ENCODE assay signal across 25 cellular contexts in genomic region chr4:52529983-52530382, GRCh38.
"Had no signal": no experiment of that assay in that cellular context is flagged by ENCODE, and none has a peak within 500 bp of the region (broad histone marks: within the 10 kb centered on the region; RNA-seq: fewer than 3 reads in every experiment).

No MANE protein-coding gene starts in this region.

- H3K27ac Mint-ChIP-seq: memory B cell; natural killer cell treated with Interleukin-12 subunit alpha and Interleukin-12 subunit beta and Interleukin-15 and Interleukin-18, amount 100 ng/mL, for 72 hours; stimulated activated memory B cell treated with anti-CD40 and anti-IgM and Interleukin-4, amounts not matched to agents 10 μg/mL and 1 μg/mL and 100 μg/mL, for 72 hours had no signal

- H3K27me3 ChIP-seq: neutrophil, sigmoid colon, spleen, testis, tibial artery, upper lobe of right lung, uterus had no signal

- DNase-seq: dermis blood vessel endothelial cell; effector memory CD4-positive, alpha-beta T cell; head of caudate nucleus; mucosa of descending colon; naive B cell; right cardiac atrium; sigmoid colon; spleen; stimulated activated CD4-positive, alpha-beta T cell treated with anti-CD3 and anti-CD28 coated beads, Interleukin-4, amount 100 ng/mL, for 4 hours; stimulated activated naive CD8-positive, alpha-beta T cell treated with anti-CD3 and anti-CD28 coated beads, Interleukin-15, Interleukin-2, amounts not matched to agents 100 U/mL and 50 U/mL, for 24 hours; substantia nigra; testis; tibial artery; upper lobe of right lung; uterus had no signal

- ATAC-seq: left lobe of liver; mucosa of descending colon; natural killer cell treated with Interleukin-12 subunit alpha and Interleukin-12 subunit beta and Interleukin-15 and Interleukin-18, amount 100 ng/mL, for 72 hours; right cardiac atrium; stimulated activated memory B cell treated with anti-CD40 and anti-IgM and Interleukin-4, amounts not matched to agents 10 μg/mL and 1 μg/mL and 100 μg/mL, for 72 hours; stimulated activated naive CD8-positive, alpha-beta T cell treated with anti-CD3 and anti-CD28 coated beads, Interleukin-15, Interleukin-2, amounts not matched to agents 100 U/mL and 50 U/mL, for 24 hours; upper lobe of right lung had no signal

- H3K4me1 ChIP-seq: parathyroid adenoma, prostate gland, sigmoid colon, spleen, testis, tibial artery, upper lobe of right lung, uterus had no signal

- H3K9ac ChIP-seq: parathyroid adenoma had no signal

- H3K9me3 ChIP-seq: mucosa of descending colon, neutrophil, prostate gland, sigmoid colon, testis, upper lobe of right lung, uterus had no signal

- H3K4me1 Mint-ChIP-seq: memory B cell; naive B cell; neural crest cell; stimulated activated memory B cell treated with anti-CD40 and anti-IgM and Interleukin-4, amounts not matched to agents 10 μg/mL and 1 μg/mL and 100 μg/mL, for 72 hours had no signal

- H3K4me3 Mint-ChIP-seq: memory B cell; naive B cell; natural killer cell treated with Interleukin-12 subunit alpha and Interleukin-12 subunit beta and Interleukin-15 and Interleukin-18, amount 100 ng/mL, for 72 hours; neural crest cell; stimulated activated memory B cell treated with anti-CD40 and anti-IgM and Interleukin-4, amounts not matched to agents 10 μg/mL and 1 μg/mL and 100 μg/mL, for 72 hours had no signal

- H3K36me3 ChIP-seq: neutrophil, prostate gland, sigmoid colon, spleen, tibial artery, upper lobe of right lung, uterus had no signal

- H3K79me2 ChIP-seq: parathyroid adenoma had no signal

- H3K4me3 ChIP-seq: coronary artery, lung, mucosa of descending colon, prostate gland, sigmoid colon, spleen, testis, tibial artery, upper lobe of right lung, uterus had no signal

- H3K27ac ChIP-seq: coronary artery, neutrophil, parathyroid adenoma, prostate gland, sigmoid colon, spleen, testis, tibial artery, upper lobe of right lung, uterus had no signal

- H2AFZ ChIP-seq: parathyroid adenoma had no signal

- H3K36me3 Mint-ChIP-seq: memory B cell; naive B cell; natural killer cell treated with Interleukin-12 subunit alpha and Interleukin-12 subunit beta and Interleukin-15 and Interleukin-18, amount 100 ng/mL, for 72 hours; stimulated activated memory B cell treated with anti-CD40 and anti-IgM and Interleukin-4, amounts not matched to agents 10 μg/mL and 1 μg/mL and 100 μg/mL, for 72 hours had no signal
